Comparison of ENCODE assay signal across 1 cellular context in the genomic region with DNA sequence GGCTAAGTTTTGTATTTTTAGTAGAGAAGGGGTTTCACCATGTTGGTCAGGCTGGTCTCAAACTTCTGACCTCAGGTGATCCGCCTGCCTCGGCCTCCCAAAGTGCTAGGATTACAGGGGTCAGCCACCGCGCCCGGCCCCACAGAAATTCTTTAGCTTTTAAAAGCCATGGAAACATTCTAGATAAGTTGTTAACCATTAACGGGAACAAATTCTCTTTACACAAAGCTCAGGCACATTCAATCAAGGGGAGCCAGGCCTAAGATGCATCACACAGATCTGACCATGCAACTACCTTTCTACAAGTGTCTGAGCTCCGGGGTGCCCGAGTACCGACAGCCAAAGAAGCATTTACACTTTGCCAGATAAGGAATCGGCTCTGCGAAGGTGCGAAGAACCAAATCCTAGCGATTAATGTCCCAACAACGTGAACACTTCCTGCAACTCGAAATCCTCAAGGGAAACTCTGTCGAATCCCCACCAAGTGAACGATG.
A peak's percentile ranks its signal among the peaks of the same experiment; 100 is the strongest.
TF ChIP-seq lines count a peak whose summit lies in the region.

No MANE protein-coding gene starts in this region.

TF ChIP-seq in HepG2, 621 proteins besides CTCF, POLR2A, EP300 and RAD21 (continued from another document and continues in another):
- TF ChIP-seq ZNF337 (CRISPR knock-in tag; IDR thresholded peaks at IDR 0.05; ENCODE audit: borderline replicate concordance, low read depth) = 0 out of 2 replicates have a peak, but pooled peaks have one; percentile 44
- TF ChIP-seq KDM6A (CRISPR knock-in tag; IDR thresholded peaks at IDR 0.05; ENCODE audit: low read depth) = 0 out of 2 replicates have a peak, but pooled peaks have one; percentile 5
- TF ChIP-seq ZNF333 (CRISPR knock-in tag; IDR thresholded peaks at IDR 0.05; ENCODE audit: borderline replicate concordance) = 0 out of 2 replicates have a peak, but pooled peaks have one; percentile 16
- TF ChIP-seq, protein P1, sequence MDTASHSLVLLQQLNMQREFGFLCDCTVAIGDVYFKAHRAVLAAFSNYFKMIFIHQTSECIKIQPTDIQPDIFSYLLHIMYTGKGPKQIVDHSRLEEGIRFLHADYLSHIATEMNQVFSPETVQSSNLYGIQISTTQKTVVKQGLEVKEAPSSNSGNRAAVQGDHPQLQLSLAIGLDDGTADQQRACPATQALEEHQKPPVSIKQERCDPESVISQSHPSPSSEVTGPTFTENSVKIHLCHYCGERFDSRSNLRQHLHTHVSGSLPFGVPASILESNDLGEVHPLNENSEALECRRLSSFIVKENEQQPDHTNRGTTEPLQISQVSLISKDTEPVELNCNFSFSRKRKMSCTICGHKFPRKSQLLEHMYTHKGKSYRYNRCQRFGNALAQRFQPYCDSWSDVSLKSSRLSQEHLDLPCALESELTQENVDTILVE (CRISPR knock-in tag; IDR thresholded peaks at IDR 0.05) = 0 out of 2 replicates have a peak, but pooled peaks have one; percentile 26
- TF ChIP-seq, protein P2, sequence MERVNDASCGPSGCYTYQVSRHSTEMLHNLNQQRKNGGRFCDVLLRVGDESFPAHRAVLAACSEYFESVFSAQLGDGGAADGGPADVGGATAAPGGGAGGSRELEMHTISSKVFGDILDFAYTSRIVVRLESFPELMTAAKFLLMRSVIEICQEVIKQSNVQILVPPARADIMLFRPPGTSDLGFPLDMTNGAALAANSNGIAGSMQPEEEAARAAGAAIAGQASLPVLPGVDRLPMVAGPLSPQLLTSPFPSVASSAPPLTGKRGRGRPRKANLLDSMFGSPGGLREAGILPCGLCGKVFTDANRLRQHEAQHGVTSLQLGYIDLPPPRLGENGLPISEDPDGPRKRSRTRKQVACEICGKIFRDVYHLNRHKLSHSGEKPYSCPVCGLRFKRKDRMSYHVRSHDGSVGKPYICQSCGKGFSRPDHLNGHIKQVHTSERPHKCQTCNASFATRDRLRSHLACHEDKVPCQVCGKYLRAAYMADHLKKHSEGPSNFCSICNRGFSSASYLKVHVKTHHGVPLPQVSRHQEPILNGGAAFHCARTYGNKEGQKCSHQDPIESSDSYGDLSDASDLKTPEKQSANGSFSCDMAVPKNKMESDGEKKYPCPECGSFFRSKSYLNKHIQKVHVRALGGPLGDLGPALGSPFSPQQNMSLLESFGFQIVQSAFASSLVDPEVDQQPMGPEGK (CRISPR knock-in tag; IDR thresholded peaks at IDR 0.05) = peak; percentile 22; the same call in 1 of the 2 replicates
- no peak for TF ChIP-seq ZNF430 (CRISPR knock-in tag; IDR thresholded peaks at IDR 0.05)
- TF ChIP-seq, protein P3, sequence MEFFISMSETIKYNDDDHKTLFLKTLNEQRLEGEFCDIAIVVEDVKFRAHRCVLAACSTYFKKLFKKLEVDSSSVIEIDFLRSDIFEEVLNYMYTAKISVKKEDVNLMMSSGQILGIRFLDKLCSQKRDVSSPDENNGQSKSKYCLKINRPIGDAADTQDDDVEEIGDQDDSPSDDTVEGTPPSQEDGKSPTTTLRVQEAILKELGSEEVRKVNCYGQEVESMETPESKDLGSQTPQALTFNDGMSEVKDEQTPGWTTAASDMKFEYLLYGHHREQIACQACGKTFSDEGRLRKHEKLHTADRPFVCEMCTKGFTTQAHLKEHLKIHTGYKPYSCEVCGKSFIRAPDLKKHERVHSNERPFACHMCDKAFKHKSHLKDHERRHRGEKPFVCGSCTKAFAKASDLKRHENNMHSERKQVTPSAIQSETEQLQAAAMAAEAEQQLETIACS (CRISPR knock-in tag; IDR thresholded peaks at IDR 0.05) = no peak
- no peak for TF ChIP-seq ZFP36L2 (CRISPR knock-in tag; IDR thresholded peaks at IDR 0.05)
- peak; percentile 34; the same call in 1 of the 2 replicates for TF ChIP-seq KAT8 (CRISPR knock-in tag; IDR thresholded peaks at IDR 0.05)
- TF ChIP-seq ZNF850 (CRISPR knock-in tag; conservative IDR thresholded peaks at IDR 0.05) = no peak
- TF ChIP-seq ZSCAN9 (CRISPR knock-in tag; IDR thresholded peaks at IDR 0.05; ENCODE audit: borderline replicate concordance) = 0 out of 2 replicates have a peak, but pooled peaks have one; percentile 27
- 0 out of 2 replicates have a peak, but pooled peaks have one; percentile 69 for TF ChIP-seq FOXC1 (CRISPR knock-in tag; IDR thresholded peaks at IDR 0.05; ENCODE audit: borderline replicate concordance)
- TF ChIP-seq, protein P4, sequence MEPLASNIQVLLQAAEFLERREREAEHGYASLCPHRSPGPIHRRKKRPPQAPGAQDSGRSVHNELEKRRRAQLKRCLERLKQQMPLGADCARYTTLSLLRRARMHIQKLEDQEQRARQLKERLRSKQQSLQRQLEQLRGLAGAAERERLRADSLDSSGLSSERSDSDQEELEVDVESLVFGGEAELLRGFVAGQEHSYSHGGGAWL (CRISPR knock-in tag; IDR thresholded peaks at IDR 0.05) = no peak
- TF ChIP-seq, protein P5, sequence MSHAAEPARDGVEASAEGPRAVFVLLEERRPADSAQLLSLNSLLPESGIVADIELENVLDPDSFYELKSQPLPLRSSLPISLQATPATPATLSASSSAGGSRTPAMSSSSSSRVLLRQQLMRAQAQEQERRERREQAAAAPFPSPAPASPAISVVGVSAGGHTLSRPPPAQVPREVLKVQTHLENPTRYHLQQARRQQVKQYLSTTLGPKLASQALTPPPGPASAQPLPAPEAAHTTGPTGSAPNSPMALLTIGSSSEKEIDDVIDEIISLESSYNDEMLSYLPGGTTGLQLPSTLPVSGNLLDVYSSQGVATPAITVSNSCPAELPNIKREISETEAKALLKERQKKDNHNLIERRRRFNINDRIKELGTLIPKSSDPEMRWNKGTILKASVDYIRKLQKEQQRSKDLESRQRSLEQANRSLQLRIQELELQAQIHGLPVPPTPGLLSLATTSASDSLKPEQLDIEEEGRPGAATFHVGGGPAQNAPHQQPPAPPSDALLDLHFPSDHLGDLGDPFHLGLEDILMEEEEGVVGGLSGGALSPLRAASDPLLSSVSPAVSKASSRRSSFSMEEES (CRISPR knock-in tag; IDR thresholded peaks at IDR 0.05) = no peak
- TF ChIP-seq ZNF563 (CRISPR knock-in tag; IDR thresholded peaks at IDR 0.05) = no peak
- peak; percentile 62 for TF ChIP-seq ZMYM3 (CRISPR knock-in tag; IDR thresholded peaks at IDR 0.05)
- TF ChIP-seq ZSCAN31 (CRISPR knock-in tag; IDR thresholded peaks at IDR 0.05; ENCODE audit: low read depth) = 0 out of 2 replicates have a peak, but pooled peaks have one; percentile 6
- TF ChIP-seq ZMYM2 (CRISPR knock-in tag; IDR thresholded peaks at IDR 0.05) = peak; percentile 89
- TF ChIP-seq HOXA3 (CRISPR knock-in tag; IDR thresholded peaks at IDR 0.05) = 0 out of 2 replicates have a peak, but pooled peaks have one; percentile 12
- TF ChIP-seq ZFP90 (CRISPR knock-in tag; IDR thresholded peaks at IDR 0.05; ENCODE audit: borderline replicate concordance) = 0 out of 2 replicates have a peak, but pooled peaks have one; percentile 37
- TF ChIP-seq, protein P6, sequence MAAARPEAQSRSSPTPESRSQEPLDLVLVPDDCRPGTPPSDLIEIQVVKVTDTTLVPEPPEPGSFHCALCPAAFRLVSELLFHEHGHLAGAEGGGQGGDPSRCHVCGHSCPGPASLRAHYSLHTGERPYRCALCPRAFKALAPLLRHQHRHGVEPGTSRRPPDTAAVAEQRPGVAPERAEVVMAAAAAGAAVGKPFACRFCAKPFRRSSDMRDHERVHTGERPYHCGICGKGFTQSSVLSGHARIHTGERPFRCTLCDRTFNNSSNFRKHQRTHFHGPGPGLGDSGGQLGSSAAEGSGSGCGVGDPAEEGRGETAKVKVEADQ (CRISPR knock-in tag; IDR thresholded peaks at IDR 0.05; ENCODE audit: borderline replicate concordance) = no peak
- TF ChIP-seq, protein P7, sequence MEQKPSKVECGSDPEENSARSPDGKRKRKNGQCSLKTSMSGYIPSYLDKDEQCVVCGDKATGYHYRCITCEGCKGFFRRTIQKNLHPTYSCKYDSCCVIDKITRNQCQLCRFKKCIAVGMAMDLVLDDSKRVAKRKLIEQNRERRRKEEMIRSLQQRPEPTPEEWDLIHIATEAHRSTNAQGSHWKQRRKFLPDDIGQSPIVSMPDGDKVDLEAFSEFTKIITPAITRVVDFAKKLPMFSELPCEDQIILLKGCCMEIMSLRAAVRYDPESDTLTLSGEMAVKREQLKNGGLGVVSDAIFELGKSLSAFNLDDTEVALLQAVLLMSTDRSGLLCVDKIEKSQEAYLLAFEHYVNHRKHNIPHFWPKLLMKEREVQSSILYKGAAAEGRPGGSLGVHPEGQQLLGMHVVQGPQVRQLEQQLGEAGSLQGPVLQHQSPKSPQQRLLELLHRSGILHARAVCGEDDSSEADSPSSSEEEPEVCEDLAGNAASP (CRISPR knock-in tag; IDR thresholded peaks at IDR 0.05; ENCODE audit: borderline replicate concordance) = peak; percentile 83; the same call in 1 of the 2 replicates
- peak; percentile 70 for TF ChIP-seq POLR2AphosphoS5 (IDR thresholded peaks at IDR 0.05; ENCODE audit: low read depth, low read length)
- no peak for TF ChIP-seq EZH2 (conservative IDR thresholded peaks at IDR 0.05; ENCODE audit: low read depth, low read length)
- no peak for TF ChIP-seq ZNF44 (CRISPR knock-in tag; IDR thresholded peaks at IDR 0.05)
- TF ChIP-seq ZNF660 (CRISPR knock-in tag; IDR thresholded peaks at IDR 0.05; ENCODE audit: borderline replicate concordance, low read depth) = no peak
- TF ChIP-seq, protein P8, sequence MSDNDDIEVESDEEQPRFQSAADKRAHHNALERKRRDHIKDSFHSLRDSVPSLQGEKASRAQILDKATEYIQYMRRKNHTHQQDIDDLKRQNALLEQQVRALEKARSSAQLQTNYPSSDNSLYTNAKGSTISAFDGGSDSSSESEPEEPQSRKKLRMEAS (IDR thresholded peaks at IDR 0.05) = no peak
- TF ChIP-seq, protein P9, sequence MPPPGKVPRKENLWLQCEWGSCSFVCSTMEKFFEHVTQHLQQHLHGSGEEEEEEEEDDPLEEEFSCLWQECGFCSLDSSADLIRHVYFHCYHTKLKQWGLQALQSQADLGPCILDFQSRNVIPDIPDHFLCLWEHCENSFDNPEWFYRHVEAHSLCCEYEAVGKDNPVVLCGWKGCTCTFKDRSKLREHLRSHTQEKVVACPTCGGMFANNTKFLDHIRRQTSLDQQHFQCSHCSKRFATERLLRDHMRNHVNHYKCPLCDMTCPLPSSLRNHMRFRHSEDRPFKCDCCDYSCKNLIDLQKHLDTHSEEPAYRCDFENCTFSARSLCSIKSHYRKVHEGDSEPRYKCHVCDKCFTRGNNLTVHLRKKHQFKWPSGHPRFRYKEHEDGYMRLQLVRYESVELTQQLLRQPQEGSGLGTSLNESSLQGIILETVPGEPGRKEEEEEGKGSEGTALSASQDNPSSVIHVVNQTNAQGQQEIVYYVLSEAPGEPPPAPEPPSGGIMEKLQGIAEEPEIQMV (CRISPR knock-in tag; IDR thresholded peaks at IDR 0.05; ENCODE audit: low read depth) = peak; percentile 31; the same call in 1 of the 2 replicates
- no peak for TF ChIP-seq NR3C1 (CRISPR knock-in tag; IDR thresholded peaks at IDR 0.05)
- TF ChIP-seq FOXA3 (CRISPR knock-in tag; IDR thresholded peaks at IDR 0.05) = 0 out of 2 replicates have a peak, but pooled peaks have one; percentile 6
- TF ChIP-seq, protein P10, sequence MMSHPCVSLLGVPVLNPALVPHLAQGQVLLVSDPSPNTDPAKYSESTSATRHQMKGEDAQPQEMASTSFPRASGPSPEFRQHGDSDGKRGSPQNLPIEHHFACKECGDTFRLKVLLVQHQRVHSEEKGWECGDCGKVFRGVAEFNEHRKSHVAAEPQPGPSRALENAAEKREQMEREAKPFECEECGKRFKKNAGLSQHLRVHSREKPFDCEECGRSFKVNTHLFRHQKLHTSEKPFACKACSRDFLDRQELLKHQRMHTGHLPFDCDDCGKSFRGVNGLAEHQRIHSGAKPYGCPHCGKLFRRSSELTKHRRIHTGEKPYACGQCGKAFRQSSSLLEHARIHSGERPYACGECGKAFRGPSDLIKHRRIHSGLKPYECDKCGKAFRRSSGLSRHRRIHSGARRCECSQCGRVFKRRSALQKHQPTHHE (CRISPR knock-in tag; IDR thresholded peaks at IDR 0.05; ENCODE audit: borderline replicate concordance) = 0 out of 2 replicates have a peak, but pooled peaks have one; percentile 47
- TF ChIP-seq, protein P11, sequence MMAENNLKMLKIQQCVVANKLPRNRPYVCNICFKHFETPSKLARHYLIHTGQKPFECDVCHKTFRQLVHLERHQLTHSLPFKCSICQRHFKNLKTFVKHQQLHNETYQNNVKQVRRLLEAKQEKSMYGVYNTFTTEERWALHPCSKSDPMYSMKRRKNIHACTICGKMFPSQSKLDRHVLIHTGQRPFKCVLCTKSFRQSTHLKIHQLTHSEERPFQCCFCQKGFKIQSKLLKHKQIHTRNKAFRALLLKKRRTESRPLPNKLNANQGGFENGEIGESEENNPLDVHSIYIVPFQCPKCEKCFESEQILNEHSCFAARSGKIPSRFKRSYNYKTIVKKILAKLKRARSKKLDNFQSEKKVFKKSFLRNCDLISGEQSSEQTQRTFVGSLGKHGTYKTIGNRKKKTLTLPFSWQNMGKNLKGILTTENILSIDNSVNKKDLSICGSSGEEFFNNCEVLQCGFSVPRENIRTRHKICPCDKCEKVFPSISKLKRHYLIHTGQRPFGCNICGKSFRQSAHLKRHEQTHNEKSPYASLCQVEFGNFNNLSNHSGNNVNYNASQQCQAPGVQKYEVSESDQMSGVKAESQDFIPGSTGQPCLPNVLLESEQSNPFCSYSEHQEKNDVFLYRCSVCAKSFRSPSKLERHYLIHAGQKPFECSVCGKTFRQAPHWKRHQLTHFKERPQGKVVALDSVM (CRISPR knock-in tag; IDR thresholded peaks at IDR 0.05) = no peak
- TF ChIP-seq ZNF781 (CRISPR knock-in tag; IDR thresholded peaks at IDR 0.05; ENCODE audit: borderline replicate concordance, not compliant biosample characterization) = no peak
- TF ChIP-seq, protein P12, sequence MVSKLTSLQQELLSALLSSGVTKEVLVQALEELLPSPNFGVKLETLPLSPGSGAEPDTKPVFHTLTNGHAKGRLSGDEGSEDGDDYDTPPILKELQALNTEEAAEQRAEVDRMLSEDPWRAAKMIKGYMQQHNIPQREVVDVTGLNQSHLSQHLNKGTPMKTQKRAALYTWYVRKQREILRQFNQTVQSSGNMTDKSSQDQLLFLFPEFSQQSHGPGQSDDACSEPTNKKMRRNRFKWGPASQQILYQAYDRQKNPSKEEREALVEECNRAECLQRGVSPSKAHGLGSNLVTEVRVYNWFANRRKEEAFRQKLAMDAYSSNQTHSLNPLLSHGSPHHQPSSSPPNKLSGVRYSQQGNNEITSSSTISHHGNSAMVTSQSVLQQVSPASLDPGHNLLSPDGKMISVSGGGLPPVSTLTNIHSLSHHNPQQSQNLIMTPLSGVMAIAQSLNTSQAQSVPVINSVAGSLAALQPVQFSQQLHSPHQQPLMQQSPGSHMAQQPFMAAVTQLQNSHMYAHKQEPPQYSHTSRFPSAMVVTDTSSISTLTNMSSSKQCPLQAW (CRISPR knock-in tag; IDR thresholded peaks at IDR 0.05) = peak; percentile 87
- no peak for TF ChIP-seq ZFP1 (CRISPR knock-in tag; IDR thresholded peaks at IDR 0.05)
- 0 out of 2 replicates have a peak, but pooled peaks have one; percentile 48 for TF ChIP-seq SIN3A (IDR thresholded peaks at IDR 0.05; ENCODE audit: borderline replicate concordance, low read depth, low read length)
- TF ChIP-seq FOXK2 (IDR thresholded peaks at IDR 0.05) = no peak
- TF ChIP-seq, protein P13, sequence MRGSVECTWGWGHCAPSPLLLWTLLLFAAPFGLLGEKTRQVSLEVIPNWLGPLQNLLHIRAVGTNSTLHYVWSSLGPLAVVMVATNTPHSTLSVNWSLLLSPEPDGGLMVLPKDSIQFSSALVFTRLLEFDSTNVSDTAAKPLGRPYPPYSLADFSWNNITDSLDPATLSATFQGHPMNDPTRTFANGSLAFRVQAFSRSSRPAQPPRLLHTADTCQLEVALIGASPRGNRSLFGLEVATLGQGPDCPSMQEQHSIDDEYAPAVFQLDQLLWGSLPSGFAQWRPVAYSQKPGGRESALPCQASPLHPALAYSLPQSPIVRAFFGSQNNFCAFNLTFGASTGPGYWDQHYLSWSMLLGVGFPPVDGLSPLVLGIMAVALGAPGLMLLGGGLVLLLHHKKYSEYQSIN (CRISPR knock-in tag; IDR thresholded peaks at IDR 0.05; ENCODE audit: borderline replicate concordance) = no peak
- no peak for TF ChIP-seq ZNF138 (CRISPR knock-in tag; IDR thresholded peaks at IDR 0.05; ENCODE audit: low read depth)
- TF ChIP-seq ZNF510 (CRISPR knock-in tag; IDR thresholded peaks at IDR 0.05; ENCODE audit: low read depth) = no peak
